11 cellular contexts compared by ENCODE assay signal in genomic region chr5:126624534-126624933, GRCh38. TPM values are rescaled to one million over a fixed set of nuclear protein-coding genes. Genes with fewer than 3 reads are reported as not detected.
DNase-seq lines count a peak whose midpoint lies in the region; ATAC-seq and TF ChIP-seq lines count a peak whose summit lies in the region.
"Had no signal": no experiment of that assay in that cellular context is flagged by ENCODE, and none has a peak within 500 bp of the region (broad histone marks: within the 10 kb centered on the region; RNA-seq: fewer than 3 reads in every experiment).

No MANE protein-coding gene starts in this region.

- intact Hi-C loops in PC-3 (cut with micrococcal nuclease) (no loop called here), mammary epithelial cell (cut with micrococcal nuclease) (no loop called here)

- BruUV-seq in PC-3 (replicated peaks; lab: Mats Ljungman, UMichigan) (no TSS peak), mammary epithelial cell (replicated peaks; lab: Mats Ljungman, UMichigan) (no TSS peak)

- H3F3A ChIP-seq in PC-3 (ENCODE audit: low read length, unreplicated experiment), result no peaks in the 10 kb centered on the region

- peak overlapping the region; percentile 63 for H3K4me2 ChIP-seq in PC-3 (ENCODE audit: low read length)
- peak overlapping the region; percentile 6 for H3K4me2 ChIP-seq in mammary epithelial cell (ENCODE audit: insufficient read depth, low read depth, low read length)

- POLR2A ChIA-PET in PC-3 (lab: Charles Lee; ENCODE audit: unreplicated experiment), result interaction anchor here (0.6 kb wide), 1 partner anchor 29 kb away, joined by 4 read pairs; the partner anchor contains the start of gene ALDH7A1

- dilution Hi-C loops in mammary epithelial cell (cut with HindIII; ENCODE audit: low sequenced_read_pairs), result no loop called here

- no peaks in the 10 kb centered on the region for H3K27me3 ChIP-seq in PC-3 (ENCODE audit: low read length)
- H3K27me3 ChIP-seq in mammary epithelial cell (ENCODE audit: insufficient read depth, low read length), result no peaks in the 10 kb centered on the region

- H2AFZ ChIP-seq in PC-3 (ENCODE audit: low read length) (no peak overlapping the region), mammary epithelial cell (ENCODE audit: low read depth, low read length) (no peak overlapping the region)

- in situ Hi-C loops in mammary epithelial cell (cut with MboI; ENCODE audit: low sequenced_read_pairs in 2 of 2), result no loop called here

- TF ChIP-seq CTCF in PC-3 (conservative IDR thresholded peaks at IDR 0.05; ENCODE audit: low read depth, low read length), result no peak
- TF ChIP-seq CTCF in mammary epithelial cell (conservative IDR thresholded peaks at IDR 0.05 in 1 of 2, IDR thresholded peaks at IDR 0.05 in 1 of 2; ENCODE audit: extremely low read depth in 1 of 2, insufficient read depth in 1 of 2, low read depth in 1 of 2, low read length in 2 of 2), result no peak

- H4K20me1 ChIP-seq in PC-3 (ENCODE audit: low read length) (no peaks in the 10 kb centered on the region), mammary epithelial cell (ENCODE audit: insufficient read depth, low read length) (no peaks in the 10 kb centered on the region)

- H3K4me1 ChIP-seq in PC-3 (ENCODE audit: insufficient read depth, low read length) (peaks cover 19% of the 10 kb centered on the region), mammary epithelial cell (ENCODE audit: insufficient read depth, low read length) (peaks cover 9% of the 10 kb centered on the region)

- WGBS in mammary epithelial cell (ENCODE audit: low coverage, missing lambda C conversion rate), result 45% methylated on average over 4 of the region's 4 CpGs

- H3K9me2 ChIP-seq in PC-3 (replicated peaks; ENCODE audit: low read length), result no peaks in the 10 kb centered on the region

- DNase-seq in GM04504 (ENCODE audit: low read depth) (peak; percentile 77), PC-3 (peak; percentile 66), mammary epithelial cell (peak; percentile 40), pulmonary artery endothelial cell (ENCODE audit: low read depth, low spot score) (peak; percentile 17), DMS53 (lab: John Stamatoyannopoulos, UW) (no peak), NCI-H345 treated with DMSO at 0.1 percent for 48 hours (lab: John Stamatoyannopoulos, UW; ENCODE audit: unreplicated experiment) (no peak)
- DNase-seq: activated gamma-delta T cell treated with Interleukin-2 at 50 U/mL for 16 hours, NCI-H1092, occipital lobe had no signal

- H3K36me3 ChIP-seq in PC-3 (ENCODE audit: low read depth, low read length), result peaks cover 19% of the 10 kb centered on the region
- H3K36me3 ChIP-seq in mammary epithelial cell (ENCODE audit: insufficient read depth, low read length), result peaks cover 11% of the 10 kb centered on the region

- H3K79me2 ChIP-seq in PC-3 (ENCODE audit: low read length) (no peaks in the 10 kb centered on the region), mammary epithelial cell (ENCODE audit: insufficient read depth, low read length) (peaks cover 28% of the 10 kb centered on the region)

- H3K27ac ChIP-seq in PC-3 (ENCODE audit: low read length) (peak overlapping the region; percentile 75), mammary epithelial cell (ENCODE audit: insufficient read depth, low read depth, low read length) (no peak overlapping the region)

- H3K4me3 ChIP-seq in PC-3 (ENCODE audit: low read length) (peak overlapping the region; percentile 20; the same call in 1 of the 2 replicates), mammary epithelial cell (replicated peaks in 1 of 3; ENCODE audit: insufficient read depth in 1 of 3, low read depth in 2 of 3, low read length in 3 of 3) (no peak overlapping the region)
- H3K4me3 ChIP-seq: SK-N-MC had no signal

- H3K9me3 ChIP-seq in PC-3 (ENCODE audit: low read length) (no peaks in the 10 kb centered on the region), mammary epithelial cell (replicated peaks; ENCODE audit: insufficient read depth, low read length) (no peaks in the 10 kb centered on the region)

- peak; percentile 66 for ATAC-seq in PC-3
- no peak for ATAC-seq in activated CD4-positive, CD25-positive, alpha-beta regulatory T cell treated with anti-CD3 and anti-CD28 coated beads, Interleukin-2, amount 50 U/mL, for 24 hours

- H3K9ac ChIP-seq in PC-3 (ENCODE audit: low read length) (no peak overlapping the region), mammary epithelial cell (ENCODE audit: insufficient read depth, low read length) (no peak overlapping the region)

- CTCF ChIA-PET in PC-3 (lab: Charles Lee) (no interaction called here), mammary epithelial cell (lab: Charles Lee; ENCODE audit: low non-redundant PET) (no interaction called here)

RNA-seq across cellular contexts. Expression of gene PHAX, which starts 23.8 kb away (rescaled TPM):
- total RNA-seq in PC-3 (2014; rRNA removed) (34.4 and 40.3 TPM in 2 replicates), mammary epithelial cell (10 to 100 TPM; 49.0 to 52.4 TPM), pulmonary artery endothelial cell (50.2 and 59.9 TPM in 2 replicates)
- 56.3 TPM for polyA plus RNA-seq in mammary epithelial cell
- polyA minus RNA-seq in mammary epithelial cell, result 8.8 TPM

RNA-seq across cellular contexts. Expression of gene ALDH7A1, which starts 29.5 kb away (rescaled TPM):
- 45.8 and 45.9 TPM in 2 replicates for total RNA-seq in PC-3 (2014; rRNA removed)
- 100 to 1,000 TPM in 1 of 2 donors, 10 to 100 TPM in 1; 48.2 to 137 TPM for total RNA-seq in mammary epithelial cell
- 107 TPM for polyA plus RNA-seq in mammary epithelial cell
- polyA minus RNA-seq in mammary epithelial cell, result 97.8 TPM
- 54.0 and 65.5 TPM in 2 replicates for total RNA-seq in pulmonary artery endothelial cell

Comparison
In these comparisons a context has a peak if more than half of its experiments do, and no peak if none do; other contexts are left out.
1. DNase-seq: peak in GM04504 (single experiment), PC-3 (single experiment), mammary epithelial cell (single experiment) and pulmonary artery endothelial cell (single experiment); none in DMS53 (single experiment) and NCI-H345 treated with DMSO at 0.1 percent for 48 hours (single experiment).